In genomic region chr4:172127168-172127567, GRCh38 we compare ENCODE assay signal across 33 cellular contexts.
"Had no signal": no experiment of that assay in that cellular context is flagged by ENCODE, and none has a peak within 500 bp of the region (broad histone marks: within the 10 kb centered on the region; RNA-seq: fewer than 3 reads in every experiment).

No MANE protein-coding gene starts in this region.

- ATAC-seq: activated CD8-positive, alpha-beta T cell treated with anti-CD3 and anti-CD28 coated beads for 36 hours; activated naive CD8-positive, alpha-beta T cell treated with anti-CD3 and anti-CD28 coated beads, Interleukin-2, amount 50 U/mL, for 24 hours; body of pancreas had no signal

- H3K27me3 Mint-ChIP-seq: activated B cell treated with CpG ODN at 0.5 μM for 24 hours; activated CD4-positive, alpha-beta memory T cell treated with anti-CD3 and anti-CD28 coated beads for 36 hours; activated CD4-positive, alpha-beta T cell treated with anti-CD3 and anti-CD28 coated beads, Interleukin-2, amount 10 ng/mL, durations not matched to agents 24 days and 14 days; activated CD8-positive, alpha-beta T cell treated with anti-CD3 and anti-CD28 coated beads for 36 hours; activated naive CD4-positive, alpha-beta T cell treated with anti-CD3 and anti-CD28 coated beads, Interleukin-2, amount 10 ng/mL, durations not matched to agents 7 days and 5 days; activated naive CD4-positive, alpha-beta T cell treated with anti-CD3 and anti-CD28 coated beads, Interleukin-2, amount 50 U/mL, for 24 hours; activated naive CD8-positive, alpha-beta T cell; activated naive CD8-positive, alpha-beta T cell treated with anti-CD3 and anti-CD28 coated beads, Interleukin-2, amount 10 ng/mL, durations not matched to agents 7 days and 5 days; activated naive CD8-positive, alpha-beta T cell treated with anti-CD3 and anti-CD28 coated beads, Interleukin-2, amount 50 U/mL, for 24 hours; activated T-cell treated with anti-CD3 and anti-CD28 coated beads, Interleukin-2, amount 50 U/mL, for 24 hours had no signal

- H3K9me3 ChIP-seq: body of pancreas, breast epithelium had no signal

- H3K36me3 Mint-ChIP-seq: activated CD4-positive, alpha-beta memory T cell treated with anti-CD3 and anti-CD28 coated beads for 36 hours; activated naive CD4-positive, alpha-beta T cell treated with anti-CD3 and anti-CD28 coated beads, Interleukin-2, amount 10 ng/mL, durations not matched to agents 7 days and 5 days; activated naive CD4-positive, alpha-beta T cell treated with anti-CD3 and anti-CD28 coated beads, Interleukin-2, amount 50 U/mL, for 24 hours; activated naive CD8-positive, alpha-beta T cell; activated naive CD8-positive, alpha-beta T cell treated with anti-CD3 and anti-CD28 coated beads, Interleukin-2, amount 10 ng/mL, durations not matched to agents 7 days and 5 days had no signal

- H3K27ac ChIP-seq: body of pancreas, brain microvascular endothelial cell, breast epithelium, VCaP had no signal

- H3K9me3 Mint-ChIP-seq: activated B cell treated with CpG ODN at 0.5 μM for 24 hours; activated CD4-positive, alpha-beta T cell treated with anti-CD3 and anti-CD28 coated beads, Interleukin-2, amount 10 ng/mL, durations not matched to agents 24 days and 14 days; activated naive CD8-positive, alpha-beta T cell treated with anti-CD3 and anti-CD28 coated beads, Interleukin-2, amount 50 U/mL, for 24 hours; activated T-helper 2 cell treated with anti-CD3 and anti-CD28 coated beads, Interferon-gamma antibody, Interleukin-2, Interleukin-4, amounts not matched to agents 10 μg/mL and 5 μg/mL and 100 μg/mL, durations not matched to agents 14 hours and 24 hours and 36 hours; T-helper 1 cell treated with Interleukin-12 subunit alpha and Interleukin-12 subunit beta and Interleukin-4 antibody, amounts not matched to agents 30 μg/mL and 1 μg/mL, for 36 hours had no signal

- H3K27me3 ChIP-seq: body of pancreas, brain microvascular endothelial cell, breast epithelium had no signal

- H3K4me3 ChIP-seq: body of pancreas, breast epithelium had no signal

- H3K27ac Mint-ChIP-seq: activated B cell treated with CpG ODN at 0.5 μM for 24 hours; activated CD4-positive, alpha-beta memory T cell treated with anti-CD3 and anti-CD28 coated beads for 36 hours; activated CD4-positive, alpha-beta T cell treated with anti-CD3 and anti-CD28 coated beads, Interleukin-2, amount 10 ng/mL, durations not matched to agents 24 days and 14 days; activated CD8-positive, alpha-beta T cell treated with anti-CD3 and anti-CD28 coated beads for 36 hours; activated naive CD4-positive, alpha-beta T cell treated with anti-CD3 and anti-CD28 coated beads, Interleukin-2, amount 10 ng/mL, durations not matched to agents 7 days and 5 days; activated naive CD4-positive, alpha-beta T cell treated with anti-CD3 and anti-CD28 coated beads, Interleukin-2, amount 50 U/mL, for 24 hours; activated naive CD8-positive, alpha-beta T cell; activated naive CD8-positive, alpha-beta T cell treated with anti-CD3 and anti-CD28 coated beads, Interleukin-2, amount 10 ng/mL, durations not matched to agents 7 days and 5 days; activated naive CD8-positive, alpha-beta T cell treated with anti-CD3 and anti-CD28 coated beads, Interleukin-2, amount 50 U/mL, for 24 hours; activated T-cell treated with anti-CD3 and anti-CD28 coated beads, Interleukin-2, amount 50 U/mL, for 24 hours; activated T-helper 2 cell treated with anti-CD3 and anti-CD28 coated beads, Interferon-gamma antibody, Interleukin-2, Interleukin-4, amounts not matched to agents 10 μg/mL and 5 μg/mL and 100 μg/mL, durations not matched to agents 14 hours and 24 hours and 36 hours; T-helper 1 cell treated with Interleukin-12 subunit alpha and Interleukin-12 subunit beta and Interleukin-4 antibody, amounts not matched to agents 30 μg/mL and 1 μg/mL, for 36 hours; T-helper 2 cell treated with Interferon-gamma antibody and Interleukin-4, amounts not matched to agents 5 μg/mL and 100 μg/mL, for 36 hours had no signal

- H3K4me1 Mint-ChIP-seq: activated CD4-positive, alpha-beta T cell treated with anti-CD3 and anti-CD28 coated beads, Interleukin-2, amount 10 ng/mL, durations not matched to agents 24 days and 14 days; activated naive CD4-positive, alpha-beta T cell treated with anti-CD3 and anti-CD28 coated beads, Interleukin-2, amount 10 ng/mL, durations not matched to agents 7 days and 5 days; activated naive CD4-positive, alpha-beta T cell treated with anti-CD3 and anti-CD28 coated beads, Interleukin-2, amount 50 U/mL, for 24 hours; activated naive CD8-positive, alpha-beta T cell treated with anti-CD3 and anti-CD28 coated beads, Interleukin-2, amount 10 ng/mL, durations not matched to agents 7 days and 5 days; activated naive CD8-positive, alpha-beta T cell treated with anti-CD3 and anti-CD28 coated beads, Interleukin-2, amount 50 U/mL, for 24 hours had no signal

- H3K4me1 ChIP-seq: body of pancreas, breast epithelium had no signal

- H3K36me3 ChIP-seq: brain microvascular endothelial cell, breast epithelium had no signal

- DNase-seq: activated B cell treated with CpG ODN at 0.5 μM for 24 hours; activated CD4-positive, alpha-beta memory T cell treated with anti-CD3 and anti-CD28 coated beads for 36 hours; activated CD4-positive, alpha-beta T cell treated with anti-CD3 and anti-CD28 coated beads for 4 hours; activated CD4-positive, alpha-beta T cell treated with anti-CD3 and anti-CD28 coated beads, Interleukin-2, amount 10 ng/mL, durations not matched to agents 24 days and 14 days; activated CD4-positive, alpha-beta T cell treated with anti-CD3 and anti-CD28 coated beads, Interleukin-2, amount 50 U/mL, for 1 hour; activated CD4-positive, alpha-beta T cell treated with anti-CD3 and anti-CD28 coated beads, Interleukin-2, amount 50 U/mL, for 4 hours; activated CD4-positive, CD25-positive, alpha-beta regulatory T cell treated with anti-CD3 and anti-CD28 coated beads, Interleukin-2, amount 50 U/mL, for 72 hours; activated CD8-positive, alpha-beta memory T cell treated with anti-CD3 and anti-CD28 coated beads, Interleukin-2, amount 50 U/mL, for 4 hours; activated CD8-positive, alpha-beta T cell treated with anti-CD3 and anti-CD28 coated beads for 36 hours; activated effector memory CD4-positive, alpha-beta T cell treated with Interleukin-2 at 50 U/mL for 16 hours; activated gamma-delta T cell; activated naive CD4-positive, alpha-beta T cell treated with anti-CD3 and anti-CD28 coated beads, Interleukin-2, amount 10 ng/mL, durations not matched to agents 7 days and 5 days; activated naive CD4-positive, alpha-beta T cell treated with Interleukin-2 at 50 U/mL for 16 hours; activated naive CD8-positive, alpha-beta T cell treated with anti-CD3 and anti-CD28 coated beads, Interleukin-2, amount 10 ng/mL, durations not matched to agents 7 days and 5 days; activated naive CD8-positive, alpha-beta T cell treated with anti-CD3 and anti-CD28 coated beads, Interleukin-2, amount 50 U/mL, for 24 hours; activated T-cell treated with anti-CD3 and anti-CD28 coated beads, Interleukin-2, amount 50 U/mL, for 24 hours; activated T-cell treated with anti-CD3 and anti-CD28 coated beads, Interleukin-2, amount 50 U/mL, for 48 hours; amniotic stem cell; aorta; body of pancreas; brain microvascular endothelial cell; central memory CD4-positive, alpha-beta T cell; SW 1271; T-helper 1 cell; T-helper 2 cell; T-helper 9 cell had no signal

- H3K4me3 Mint-ChIP-seq: activated B cell treated with CpG ODN at 0.5 μM for 24 hours; activated CD4-positive, alpha-beta memory T cell treated with anti-CD3 and anti-CD28 coated beads for 36 hours; activated CD4-positive, alpha-beta T cell treated with anti-CD3 and anti-CD28 coated beads, Interleukin-2, amount 10 ng/mL, durations not matched to agents 24 days and 14 days; activated CD8-positive, alpha-beta T cell treated with anti-CD3 and anti-CD28 coated beads for 36 hours; activated naive CD4-positive, alpha-beta T cell treated with anti-CD3 and anti-CD28 coated beads, Interleukin-2, amount 10 ng/mL, durations not matched to agents 7 days and 5 days; activated naive CD4-positive, alpha-beta T cell treated with anti-CD3 and anti-CD28 coated beads, Interleukin-2, amount 50 U/mL, for 24 hours; activated naive CD8-positive, alpha-beta T cell; activated naive CD8-positive, alpha-beta T cell treated with anti-CD3 and anti-CD28 coated beads, Interleukin-2, amount 10 ng/mL, durations not matched to agents 7 days and 5 days; activated naive CD8-positive, alpha-beta T cell treated with anti-CD3 and anti-CD28 coated beads, Interleukin-2, amount 50 U/mL, for 24 hours; activated T-cell treated with anti-CD3 and anti-CD28 coated beads, Interleukin-2, amount 50 U/mL, for 24 hours; T-helper 1 cell treated with Interleukin-12 subunit alpha and Interleukin-12 subunit beta and Interleukin-4 antibody, amounts not matched to agents 30 μg/mL and 1 μg/mL, for 36 hours; T-helper 2 cell treated with Interferon-gamma antibody and Interleukin-4, amounts not matched to agents 5 μg/mL and 100 μg/mL, for 36 hours had no signal
